In the genomic region with DNA sequence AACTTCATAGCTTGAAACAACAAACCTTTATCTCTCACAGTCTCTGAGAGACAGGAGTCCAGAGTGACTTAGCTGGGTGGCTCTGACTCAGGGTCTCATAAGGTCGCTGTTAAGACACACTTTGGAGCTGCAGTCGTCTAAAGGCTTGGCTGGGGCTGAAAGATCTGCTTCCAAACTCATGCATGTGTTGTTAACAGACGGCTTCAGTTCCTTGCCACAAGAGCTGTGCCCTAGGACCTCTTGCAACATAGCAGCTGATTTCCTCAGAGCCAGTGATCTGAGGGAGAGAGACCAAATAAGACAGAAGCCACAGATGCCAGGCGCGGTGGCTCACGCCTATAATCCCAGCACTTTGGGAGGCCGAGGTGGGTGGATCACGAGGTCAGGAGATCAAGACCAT, we compare ENCODE assay signal across 17 cellular contexts.
DNase-seq lines count a peak whose midpoint lies in the region; ATAC-seq and TF ChIP-seq lines count a peak whose summit lies in the region.
"Had no signal": no experiment of that assay in that cellular context is flagged by ENCODE, and none has a peak within 500 bp of the region (broad histone marks: within the 10 kb centered on the region; RNA-seq: fewer than 3 reads in every experiment).

No MANE protein-coding gene starts in this region.

- POLR2A ChIA-PET in HEK293T (lab: Yijun Ruan, JAX) = no interaction called here

- no peak for TF ChIP-seq CTCF in foreskin fibroblast (IDR thresholded peaks at IDR 0.05; ENCODE audit: low read depth, low read length)

- DNase-seq in GM04504 (ENCODE audit: low read depth) (peak; percentile 60), SIG-M5 (lab: John Stamatoyannopoulos, UW) (peak; percentile 98), foreskin fibroblast (peak; percentile 88 to 90), pons (ENCODE audit: low spot score) (peak; percentile 78), NCI-H748 (lab: John Stamatoyannopoulos, UW; ENCODE audit: unreplicated experiment) (no peak), HEK293T (ENCODE audit: extremely low spot score) (no peak), HPDE6-E6E7 (ENCODE audit: extremely low spot score) (no peak)
- DNase-seq: activated CD4-positive, alpha-beta T cell treated with anti-CD3 and anti-CD28 coated beads, Interleukin-2, amount 10 ng/mL, durations not matched to agents 7 days and 5 days; activated T-cell treated with anti-CD3 and anti-CD28 coated beads, Interleukin-2, amount 50 U/mL, for 72 hours; NCI-H1436; NCI-H526 treated with DMSO at 0.1 percent for 48 hours; retina; stimulated activated CD4-positive, alpha-beta T cell treated with anti-CD3 and anti-CD28 coated beads, Interleukin-4, amount 100 ng/mL, for 4 hours; T1000 had no signal

- H3K4me3 ChIP-seq in foreskin fibroblast (ENCODE audit: low read depth in 1 of 2, low read length in 2 of 2) = no peak overlapping the region
- H3K4me3 ChIP-seq: BLaER1 treated with 17β-estradiol and CSF1 and Interleukin-3, amounts not matched to agents 10 nM and 100 nM had no signal

- no peak for ATAC-seq in GM18520 (IDR thresholded peaks at IDR 0.05; ENCODE audit: unreplicated experiment)
- ATAC-seq: activated T-cell treated with anti-CD3 and anti-CD28 coated beads, Interleukin-2, amount 50 U/mL, for 72 hours; stimulated activated memory B cell treated with anti-CD40 and anti-IgM and Interleukin-4, amounts not matched to agents 10 μg/mL and 1 μg/mL and 100 μg/mL, for 72 hours had no signal

- CTCF ChIA-PET in HEK293T (lab: Yijun Ruan, JAX) = interaction anchor here (0.6 kb wide), 1 partner anchor 53 kb away, joined by 3 read pairs; no protein-coding TSS in a partner anchor

TF ChIP-seq in HEK293T, 16 proteins besides CTCF, POLR2A, EP300 and RAD21:
- no peak for TF ChIP-seq CTBP1 (IDR thresholded peaks at IDR 0.05; ENCODE audit: borderline replicate concordance)
- TF ChIP-seq, protein P1, sequence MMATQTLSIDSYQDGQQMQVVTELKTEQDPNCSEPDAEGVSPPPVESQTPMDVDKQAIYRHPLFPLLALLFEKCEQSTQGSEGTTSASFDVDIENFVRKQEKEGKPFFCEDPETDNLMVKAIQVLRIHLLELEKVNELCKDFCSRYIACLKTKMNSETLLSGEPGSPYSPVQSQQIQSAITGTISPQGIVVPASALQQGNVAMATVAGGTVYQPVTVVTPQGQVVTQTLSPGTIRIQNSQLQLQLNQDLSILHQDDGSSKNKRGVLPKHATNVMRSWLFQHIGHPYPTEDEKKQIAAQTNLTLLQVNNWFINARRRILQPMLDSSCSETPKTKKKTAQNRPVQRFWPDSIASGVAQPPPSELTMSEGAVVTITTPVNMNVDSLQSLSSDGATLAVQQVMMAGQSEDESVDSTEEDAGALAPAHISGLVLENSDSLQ (IDR thresholded peaks at IDR 0.05) = no peak

Comparison
In these comparisons a context has a peak if more than half of its experiments do, and no peak if none do; other contexts are left out.
1. DNase-seq: peak in GM04504 (single experiment), SIG-M5 (single experiment), foreskin fibroblast (2 of 2) and pons (single experiment); none in NCI-H748 (single experiment), HEK293T (single experiment) and HPDE6-E6E7 (single experiment).